ENCODE assay signal across 8 cellular contexts in the genomic region with DNA sequence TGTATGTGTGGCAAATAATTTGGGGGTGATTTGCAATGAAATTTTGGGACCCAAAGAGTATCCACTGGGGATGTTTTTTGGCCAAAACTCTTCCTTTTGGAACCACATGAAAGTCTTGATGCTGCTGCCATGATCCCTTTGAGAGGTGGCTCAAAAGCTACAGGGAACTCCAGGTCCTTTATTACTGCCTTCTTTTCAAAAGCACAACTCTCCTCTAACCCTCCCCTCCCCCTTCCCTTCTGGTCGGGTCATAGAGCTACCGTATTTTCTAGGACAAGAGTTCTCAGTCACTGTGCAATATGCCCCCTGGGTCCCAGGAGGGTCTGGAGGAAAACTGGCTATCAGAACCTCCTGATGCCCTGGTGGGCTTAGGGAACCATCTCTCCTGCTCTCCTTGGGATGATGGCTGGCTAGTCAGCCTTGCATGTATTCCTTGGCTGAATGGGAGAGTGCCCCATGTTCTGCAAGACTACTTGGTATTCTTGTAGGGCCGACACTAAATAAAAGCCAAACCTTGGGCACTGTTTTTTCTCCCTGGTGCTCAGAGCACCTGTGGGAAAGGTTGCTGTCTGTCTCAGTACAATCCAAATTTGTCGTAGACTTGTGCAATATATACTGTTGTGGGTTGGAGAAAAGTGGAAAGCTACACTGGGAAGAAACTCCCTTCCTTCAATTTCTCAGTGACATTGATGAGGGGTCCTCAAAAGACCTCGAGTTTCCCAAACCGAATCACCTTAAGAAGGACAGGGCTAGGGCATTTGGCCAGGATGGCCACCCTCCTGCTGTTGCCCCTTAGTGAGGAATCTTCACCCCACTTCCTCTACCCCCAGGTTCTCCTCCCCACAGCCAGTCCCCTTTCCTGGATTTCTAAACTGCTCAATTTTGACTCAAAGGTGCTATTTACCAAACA. TPM values are rescaled to one million over a fixed set of nuclear protein-coding genes. Genes with fewer than 3 reads are reported as not detected.
A peak's percentile ranks its signal among the peaks of the same experiment; 100 is the strongest.
DNase-seq lines count a peak whose midpoint lies in the region; ATAC-seq and TF ChIP-seq lines count a peak whose summit lies in the region.

No MANE protein-coding gene starts in this region.

- peak overlapping the region; percentile 88 for H3K4me3 ChIP-seq in fibroblast of pulmonary artery (replicated peaks; ENCODE audit: low read depth, low read length)
- H3K4me3 ChIP-seq in skeletal muscle cell (ENCODE audit: low read depth, low read length), result peak overlapping the region; percentile 94

- no peak for ATAC-seq in GM18505 (IDR thresholded peaks at IDR 0.05; ENCODE audit: unreplicated experiment)
- no peak for ATAC-seq in T-cell (replicated peaks in 1 of 4)
- no peak for ATAC-seq in GM19023 (IDR thresholded peaks at IDR 0.05; ENCODE audit: unreplicated experiment)
- ATAC-seq in esophagus mucosa, result no peak

- no peak for TF ChIP-seq CTCF in fibroblast of pulmonary artery (IDR thresholded peaks at IDR 0.05; ENCODE audit: low read length, missing control alignments)

- peak overlapping the region; percentile 94 to 96 for H3K27ac Mint-ChIP-seq in T-cell

- TF ChIP-seq POLR2A in GM18505 (IDR thresholded peaks at IDR 0.05; ENCODE audit: borderline replicate concordance, extremely low read depth, insufficient read depth, insufficient read length), result peak; percentile 76

- POLR2A ChIA-PET in T-cell (lab: Charles Lee), result interaction anchor here (0.7 to 9.7 kb wide), 21 partner anchors 8 to 374 kb away, joined by 3 to 366 read pairs (median 8); no protein-coding TSS in a partner anchor

- CTCF ChIA-PET in T-cell (lab: Charles Lee), result interaction anchor here (0.6 to 6.1 kb wide), 19 partner anchors 12 to 1354 kb away, joined by 3 to 80 read pairs (median 5); no protein-coding TSS in a partner anchor

- H3K9me3 Mint-ChIP-seq in T-cell, result no peaks in the 10 kb centered on the region

- H3K4me3 Mint-ChIP-seq in T-cell, result peak overlapping the region; percentile 94 to 100 (median 98)

- peaks cover 68 to 79% (median 72%) of the 10 kb centered on the region in 3 donors for H3K4me1 Mint-ChIP-seq in T-cell

- DNase-seq in T-cell (peak in 1 of 34 experiments; percentile 24), fibroblast of pulmonary artery (ENCODE audit: low read depth) (no peak), skeletal muscle cell (ENCODE audit: low read depth) (no peak), SKM-1 treated with dmso at 0.1 percent for 144 hours (lab: John Stamatoyannopoulos, UW; ENCODE audit: unreplicated experiment) (no peak), MV-4-11 (lab: John Stamatoyannopoulos, UW) (no peak)

- H3K27me3 Mint-ChIP-seq in T-cell, result no peaks in the 10 kb centered on the region

- H3K36me3 Mint-ChIP-seq in T-cell, result peaks cover 49% of the 10 kb centered on the region

RNA-seq across cellular contexts. Expression of gene BTG2, which starts 3.1 kb away (rescaled TPM):
- 100 to 1,000 TPM; 172 to 655 (median 186) TPM for total RNA-seq in T-cell
- total RNA-seq in esophagus mucosa, result 22.6 TPM

RNA-seq across cellular contexts. Expression of gene FMOD, which starts 42.5 kb away (rescaled TPM):
- total RNA-seq in T-cell (under 1 TPM in 3 of 5 donors, not detected in 2; 0.13 to 0.41 (median 0.18) TPM), esophagus mucosa (4.5 TPM)
